In genomic region chr2:32721376-32721775, GRCh38 we compare ENCODE assay signal across 29 cellular contexts.
"Had no signal": no experiment of that assay in that cellular context is flagged by ENCODE, and none has a peak within 500 bp of the region (broad histone marks: within the 10 kb centered on the region; RNA-seq: fewer than 3 reads in every experiment).

No MANE protein-coding gene starts in this region.

- H3K27me3 Mint-ChIP-seq: activated CD4-positive, alpha-beta T cell treated with anti-CD3 and anti-CD28 coated beads for 36 hours; activated CD4-positive, alpha-beta T cell treated with anti-CD3 and anti-CD28 coated beads, Interleukin-2, amount 10 ng/mL, durations not matched to agents 7 days and 5 days; activated naive CD4-positive, alpha-beta T cell treated with anti-CD3 and anti-CD28 coated beads, Interleukin-2, amount 50 U/mL, for 24 hours; activated naive CD8-positive, alpha-beta T cell treated with anti-CD3 and anti-CD28 coated beads, Interleukin-2, amount 10 ng/mL, durations not matched to agents 7 days and 5 days; activated T-cell treated with anti-CD3 and anti-CD28 coated beads, Interleukin-2, amount 50 U/mL, for 24 hours had no signal

- H3K9me3 ChIP-seq: SJCRH30 had no signal

- H3K27ac Mint-ChIP-seq: activated CD4-positive, alpha-beta T cell treated with anti-CD3 and anti-CD28 coated beads for 36 hours; activated CD4-positive, alpha-beta T cell treated with anti-CD3 and anti-CD28 coated beads, Interleukin-2, amount 10 ng/mL, durations not matched to agents 7 days and 5 days; activated CD8-positive, alpha-beta T cell treated with anti-CD3 and anti-CD28 coated beads, Interleukin-2, amount 10 ng/mL, durations not matched to agents 7 days and 5 days; activated naive CD4-positive, alpha-beta T cell treated with anti-CD3 and anti-CD28 coated beads, Interleukin-2, amount 50 U/mL, for 24 hours; activated naive CD8-positive, alpha-beta T cell treated with anti-CD3 and anti-CD28 coated beads, Interleukin-2, amount 10 ng/mL, durations not matched to agents 7 days and 5 days; activated T-cell treated with anti-CD3 and anti-CD28 coated beads, Interleukin-2, amount 50 U/mL, for 24 hours; activated T-helper 2 cell treated with anti-CD3 and anti-CD28 coated beads, Interferon-gamma antibody, Interleukin-2, Interleukin-4, amounts not matched to agents 10 μg/mL and 5 μg/mL and 100 μg/mL, durations not matched to agents 14 hours and 24 hours and 36 hours; brain; WTC11 had no signal

- H3K9ac ChIP-seq: KMS-11 had no signal

- H3K4me3 ChIP-seq: SJCRH30, SK-N-MC had no signal

- H3K27me3 ChIP-seq: SJCRH30 had no signal

- H3K4me1 Mint-ChIP-seq: activated CD4-positive, alpha-beta T cell treated with anti-CD3 and anti-CD28 coated beads for 36 hours; activated naive CD4-positive, alpha-beta T cell treated with anti-CD3 and anti-CD28 coated beads, Interleukin-2, amount 50 U/mL, for 24 hours; activated naive CD8-positive, alpha-beta T cell treated with anti-CD3 and anti-CD28 coated beads, Interleukin-2, amount 10 ng/mL, durations not matched to agents 7 days and 5 days; WTC11 had no signal

- DNase-seq: activated CD4-positive, alpha-beta T cell treated with anti-CD3 and anti-CD28 coated beads for 36 hours; activated CD4-positive, alpha-beta T cell treated with anti-CD3 and anti-CD28 coated beads, Interleukin-2, amount 10 ng/mL, durations not matched to agents 7 days and 5 days; activated CD4-positive, alpha-beta T cell treated with anti-CD3 and anti-CD28 coated beads, Interleukin-2, amount 50 U/mL, for 48 hours; activated CD8-positive, alpha-beta T cell treated with anti-CD3 and anti-CD28 coated beads, Interleukin-2, amount 10 ng/mL, durations not matched to agents 7 days and 5 days; activated gamma-delta T cell; activated naive CD4-positive, alpha-beta T cell treated with Interleukin-2 at 50 U/mL for 16 hours; activated naive CD8-positive, alpha-beta T cell treated with anti-CD3 and anti-CD28 coated beads, Interleukin-2, amount 10 ng/mL, durations not matched to agents 7 days and 5 days; activated T-cell treated with anti-CD3 and anti-CD28 coated beads, Interleukin-2, amount 50 U/mL, for 24 hours; central memory CD4-positive, alpha-beta T cell; MM.1S; MV-4-11; NCI-H1092; NCI-H1436 treated with DMSO at 0.1 percent for 48 hours; NCI-H1694 treated with DMSO at 0.1 percent for 48 hours; NCI-H2029; NCI-H345; NCI-H524 treated with DMSO at 0.1 percent for 48 hours; PC-3; SHP77; SJCRH30; T1000 had no signal

- H3K4me1 ChIP-seq: SJCRH30 had no signal

- H3K4me3 Mint-ChIP-seq: activated CD4-positive, alpha-beta T cell treated with anti-CD3 and anti-CD28 coated beads for 36 hours; activated CD4-positive, alpha-beta T cell treated with anti-CD3 and anti-CD28 coated beads, Interleukin-2, amount 10 ng/mL, durations not matched to agents 7 days and 5 days; activated CD8-positive, alpha-beta T cell treated with anti-CD3 and anti-CD28 coated beads, Interleukin-2, amount 10 ng/mL, durations not matched to agents 7 days and 5 days; activated naive CD4-positive, alpha-beta T cell treated with anti-CD3 and anti-CD28 coated beads, Interleukin-2, amount 50 U/mL, for 24 hours; activated naive CD8-positive, alpha-beta T cell treated with anti-CD3 and anti-CD28 coated beads, Interleukin-2, amount 10 ng/mL, durations not matched to agents 7 days and 5 days; activated T-cell treated with anti-CD3 and anti-CD28 coated beads, Interleukin-2, amount 50 U/mL, for 24 hours; brain; WTC11 had no signal

- ATAC-seq: activated CD4-positive, alpha-beta T cell treated with anti-CD3 and anti-CD28 coated beads for 36 hours; activated CD4-positive, CD25-positive, alpha-beta regulatory T cell treated with anti-CD3 and anti-CD28 coated beads, Interleukin-2, amount 50 U/mL, for 24 hours; activated CD8-positive, alpha-beta T cell treated with anti-CD3 and anti-CD28 coated beads, Interleukin-2, amount 10 ng/mL, durations not matched to agents 7 days and 5 days; PC-3; WTC11 had no signal

- H3K9me3 Mint-ChIP-seq: activated naive CD4-positive, alpha-beta T cell treated with anti-CD3 and anti-CD28 coated beads, Interleukin-2, amount 50 U/mL, for 24 hours; activated T-helper 2 cell treated with anti-CD3 and anti-CD28 coated beads, Interferon-gamma antibody, Interleukin-2, Interleukin-4, amounts not matched to agents 10 μg/mL and 5 μg/mL and 100 μg/mL, durations not matched to agents 14 hours and 24 hours and 36 hours had no signal

- H3K36me3 ChIP-seq: SJCRH30 had no signal

- H3K27ac ChIP-seq: KMS-11, RWPE1, SJCRH30, SK-N-MC had no signal
